Comparison of ENCODE assay signal across 28 cellular contexts in the genomic region with DNA sequence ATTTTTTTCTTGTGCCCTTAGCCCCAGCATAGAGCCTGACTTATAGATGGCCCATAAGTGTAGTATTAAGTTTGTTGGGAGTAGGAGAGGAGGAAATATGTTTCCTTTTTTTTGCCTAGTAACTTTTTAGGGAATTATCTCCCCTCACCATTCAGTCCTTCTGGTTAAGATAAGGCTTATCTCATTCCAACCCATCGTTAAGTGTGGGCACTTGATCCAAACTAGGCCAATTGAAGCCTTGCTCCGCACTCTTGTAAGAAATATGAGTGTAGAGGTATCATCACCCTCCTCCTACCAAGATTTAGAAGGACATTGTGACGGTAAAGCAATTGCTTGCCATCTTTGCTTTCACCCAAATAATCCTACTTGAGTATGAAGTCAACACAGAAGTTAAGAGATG.
"Had no signal": no experiment of that assay in that cellular context is flagged by ENCODE, and none has a peak within 500 bp of the region (broad histone marks: within the 10 kb centered on the region; RNA-seq: fewer than 3 reads in every experiment).

No MANE protein-coding gene starts in this region.

- H3K9me3 ChIP-seq: esophagus squamous epithelium, gastroesophageal sphincter, heart right ventricle had no signal

- H3K27me3 ChIP-seq: brain microvascular endothelial cell, esophagus squamous epithelium, gastroesophageal sphincter, heart right ventricle, hepatocyte had no signal

- DNase-seq: activated CD4-positive, alpha-beta memory T cell treated with anti-CD3 and anti-CD28 coated beads for 36 hours; activated CD4-positive, alpha-beta T cell treated with anti-CD3 and anti-CD28 coated beads for 36 hours; activated CD4-positive, alpha-beta T cell treated with anti-CD3 and anti-CD28 coated beads, Interleukin-2, amount 10 ng/mL, durations not matched to agents 24 days and 14 days; activated CD4-positive, CD25-positive, alpha-beta regulatory T cell; activated CD4-positive, CD25-positive, alpha-beta regulatory T cell treated with anti-CD3 and anti-CD28 coated beads, Interleukin-2, amount 50 U/mL, for 72 hours; activated CD8-positive, alpha-beta memory T cell treated with anti-CD3 and anti-CD28 coated beads, Interleukin-2, amount 10 ng/mL, durations not matched to agents 7 days and 5 days; activated CD8-positive, alpha-beta memory T cell treated with anti-CD3 and anti-CD28 coated beads, Interleukin-2, amount 50 U/mL, for 4 hours; activated CD8-positive, alpha-beta T cell treated with anti-CD3 and anti-CD28 coated beads, Interleukin-2, amount 10 ng/mL, durations not matched to agents 7 days and 5 days; activated effector memory CD4-positive, alpha-beta T cell treated with anti-CD3 and anti-CD28 coated beads, Interleukin-2, amount 50 U/mL, for 16 hours; activated naive CD4-positive, alpha-beta T cell treated with anti-CD3 and anti-CD28 coated beads, Interleukin-2, amount 10 ng/mL, durations not matched to agents 7 days and 5 days; activated naive CD8-positive, alpha-beta T cell treated with anti-CD3 and anti-CD28 coated beads, Interleukin-2, amount 10 ng/mL, durations not matched to agents 7 days and 5 days; activated T-cell treated with anti-CD3 and anti-CD28 coated beads, Interleukin-2, amount 50 U/mL, for 1 hour; activated T-cell treated with anti-CD3 and anti-CD28 coated beads, Interleukin-2, amount 50 U/mL, for 48 hours; brain microvascular endothelial cell; caudate nucleus; cortex of kidney; dermis blood vessel endothelial cell; effector CD4-positive, alpha-beta T cell; effector memory CD8-positive, alpha-beta T cell; esophagus squamous epithelium; foreskin melanocyte; heart right ventricle; T-helper 1 cell; T-helper 17 cell; T1000 had no signal

- ATAC-seq: activated CD4-positive, alpha-beta T cell treated with anti-CD3 and anti-CD28 coated beads for 36 hours; activated CD8-positive, alpha-beta memory T cell treated with anti-CD3 and anti-CD28 coated beads, Interleukin-2, amount 10 ng/mL, durations not matched to agents 7 days and 5 days; activated CD8-positive, alpha-beta T cell treated with anti-CD3 and anti-CD28 coated beads, Interleukin-2, amount 10 ng/mL, durations not matched to agents 7 days and 5 days; activated naive CD4-positive, alpha-beta T cell treated with anti-CD3 and anti-CD28 coated beads, Interleukin-2, amount 50 U/mL, for 72 hours; effector memory CD8-positive, alpha-beta T cell; gastroesophageal sphincter; heart right ventricle; T-helper 17 cell had no signal

- H3K4me1 ChIP-seq: gastroesophageal sphincter had no signal

- H3K36me3 ChIP-seq: brain microvascular endothelial cell, esophagus squamous epithelium, gastroesophageal sphincter, heart right ventricle had no signal

- H3K27ac ChIP-seq: brain microvascular endothelial cell, esophagus squamous epithelium, gastroesophageal sphincter, heart right ventricle, hepatocyte had no signal

- H3K4me3 ChIP-seq: esophagus squamous epithelium, gastroesophageal sphincter, heart right ventricle, hepatocyte had no signal
